ENCODE assay signal across 1 cellular context in genomic region chr15:74243431-74243830, GRCh38.
TF ChIP-seq lines count a peak whose summit lies in the region.

No MANE protein-coding gene starts in this region.

TF ChIP-seq in neural cell, 6 proteins besides CTCF, POLR2A, EP300 and RAD21 (continued from another document):
- no peak for TF ChIP-seq EZH2 (IDR thresholded peaks at IDR 0.05; ENCODE audit: borderline replicate concordance, insufficient read depth, low read length, poor library complexity, severe bottlenecking)
TF ChIP-seq in neural cell: peak in this region for 0.
